In the genomic region with DNA sequence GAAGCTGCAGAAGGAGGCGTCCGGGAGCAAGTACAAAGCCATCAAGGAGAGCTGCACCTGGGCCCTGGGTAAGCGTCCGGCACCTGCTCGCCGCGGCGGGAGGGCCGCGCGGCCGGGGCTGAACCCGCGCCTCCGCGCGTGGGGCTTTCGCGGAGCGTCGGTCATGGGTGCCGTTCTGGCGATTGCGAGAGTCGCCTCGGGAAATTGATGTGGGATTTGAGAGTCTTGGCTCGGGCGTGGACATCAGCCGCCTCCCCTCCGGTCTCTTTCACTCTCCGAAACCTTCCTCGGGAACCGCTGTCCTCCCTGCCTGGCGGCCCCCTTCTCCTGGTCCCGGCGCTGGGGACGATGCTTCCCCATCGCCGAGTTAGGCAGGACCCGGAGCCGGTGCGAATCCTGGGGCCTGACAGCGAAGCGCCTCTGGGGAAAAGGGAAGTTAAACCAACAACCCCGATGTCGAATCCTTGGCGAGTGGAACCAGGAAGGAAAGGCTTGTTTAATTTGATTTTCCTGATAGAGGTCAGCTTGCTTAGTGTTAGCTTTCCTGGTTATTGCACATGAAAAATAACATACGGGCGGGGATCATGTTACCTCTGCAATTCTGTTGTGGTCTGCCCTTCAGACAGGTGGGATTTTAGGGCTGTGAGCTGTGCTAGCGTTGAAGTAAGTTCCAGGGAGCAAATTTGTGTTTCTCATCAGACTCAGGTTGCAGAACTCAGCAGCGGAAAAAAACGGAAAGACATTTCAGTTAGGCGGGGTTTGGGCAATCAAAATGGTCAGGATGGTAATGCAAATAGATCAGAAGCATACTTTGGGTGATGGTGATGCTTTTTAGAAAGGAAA, we compare ENCODE assay signal across 1 cellular context.
TF ChIP-seq lines count a peak whose summit lies in the region.

No MANE protein-coding gene starts in this region.

TF ChIP-seq in HepG2, 621 proteins besides CTCF, POLR2A, EP300 and RAD21 (continued from another document and continues in another):
- TF ChIP-seq, protein P1, sequence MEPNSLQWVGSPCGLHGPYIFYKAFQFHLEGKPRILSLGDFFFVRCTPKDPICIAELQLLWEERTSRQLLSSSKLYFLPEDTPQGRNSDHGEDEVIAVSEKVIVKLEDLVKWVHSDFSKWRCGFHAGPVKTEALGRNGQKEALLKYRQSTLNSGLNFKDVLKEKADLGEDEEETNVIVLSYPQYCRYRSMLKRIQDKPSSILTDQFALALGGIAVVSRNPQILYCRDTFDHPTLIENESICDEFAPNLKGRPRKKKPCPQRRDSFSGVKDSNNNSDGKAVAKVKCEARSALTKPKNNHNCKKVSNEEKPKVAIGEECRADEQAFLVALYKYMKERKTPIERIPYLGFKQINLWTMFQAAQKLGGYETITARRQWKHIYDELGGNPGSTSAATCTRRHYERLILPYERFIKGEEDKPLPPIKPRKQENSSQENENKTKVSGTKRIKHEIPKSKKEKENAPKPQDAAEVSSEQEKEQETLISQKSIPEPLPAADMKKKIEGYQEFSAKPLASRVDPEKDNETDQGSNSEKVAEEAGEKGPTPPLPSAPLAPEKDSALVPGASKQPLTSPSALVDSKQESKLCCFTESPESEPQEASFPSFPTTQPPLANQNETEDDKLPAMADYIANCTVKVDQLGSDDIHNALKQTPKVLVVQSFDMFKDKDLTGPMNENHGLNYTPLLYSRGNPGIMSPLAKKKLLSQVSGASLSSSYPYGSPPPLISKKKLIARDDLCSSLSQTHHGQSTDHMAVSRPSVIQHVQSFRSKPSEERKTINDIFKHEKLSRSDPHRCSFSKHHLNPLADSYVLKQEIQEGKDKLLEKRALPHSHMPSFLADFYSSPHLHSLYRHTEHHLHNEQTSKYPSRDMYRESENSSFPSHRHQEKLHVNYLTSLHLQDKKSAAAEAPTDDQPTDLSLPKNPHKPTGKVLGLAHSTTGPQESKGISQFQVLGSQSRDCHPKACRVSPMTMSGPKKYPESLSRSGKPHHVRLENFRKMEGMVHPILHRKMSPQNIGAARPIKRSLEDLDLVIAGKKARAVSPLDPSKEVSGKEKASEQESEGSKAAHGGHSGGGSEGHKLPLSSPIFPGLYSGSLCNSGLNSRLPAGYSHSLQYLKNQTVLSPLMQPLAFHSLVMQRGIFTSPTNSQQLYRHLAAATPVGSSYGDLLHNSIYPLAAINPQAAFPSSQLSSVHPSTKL (CRISPR knock-in tag; IDR thresholded peaks at IDR 0.05), result no peak
- no peak for TF ChIP-seq ATF1 (CRISPR knock-in tag; IDR thresholded peaks at IDR 0.05)
- TF ChIP-seq HES4 (CRISPR knock-in tag; IDR thresholded peaks at IDR 0.05; ENCODE audit: borderline replicate concordance), result no peak
- no peak for TF ChIP-seq ZMAT3 (CRISPR knock-in tag; conservative IDR thresholded peaks at IDR 0.05)
- TF ChIP-seq, protein P2, sequence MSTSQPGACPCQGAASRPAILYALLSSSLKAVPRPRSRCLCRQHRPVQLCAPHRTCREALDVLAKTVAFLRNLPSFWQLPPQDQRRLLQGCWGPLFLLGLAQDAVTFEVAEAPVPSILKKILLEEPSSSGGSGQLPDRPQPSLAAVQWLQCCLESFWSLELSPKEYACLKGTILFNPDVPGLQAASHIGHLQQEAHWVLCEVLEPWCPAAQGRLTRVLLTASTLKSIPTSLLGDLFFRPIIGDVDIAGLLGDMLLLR (CRISPR knock-in tag; IDR thresholded peaks at IDR 0.05), result no peak
- 0 out of 2 replicates have a peak, but pooled peaks have one; percentile 23 for TF ChIP-seq MYC (CRISPR knock-in tag; IDR thresholded peaks at IDR 0.05; ENCODE audit: borderline replicate concordance)
- no peak; the same call in none of the 2 replicates for TF ChIP-seq STAG1 (CRISPR knock-in tag; IDR thresholded peaks at IDR 0.05)
- no peak for TF ChIP-seq ZSCAN20 (CRISPR knock-in tag; IDR thresholded peaks at IDR 0.05; ENCODE audit: borderline replicate concordance)
- TF ChIP-seq, protein P3, sequence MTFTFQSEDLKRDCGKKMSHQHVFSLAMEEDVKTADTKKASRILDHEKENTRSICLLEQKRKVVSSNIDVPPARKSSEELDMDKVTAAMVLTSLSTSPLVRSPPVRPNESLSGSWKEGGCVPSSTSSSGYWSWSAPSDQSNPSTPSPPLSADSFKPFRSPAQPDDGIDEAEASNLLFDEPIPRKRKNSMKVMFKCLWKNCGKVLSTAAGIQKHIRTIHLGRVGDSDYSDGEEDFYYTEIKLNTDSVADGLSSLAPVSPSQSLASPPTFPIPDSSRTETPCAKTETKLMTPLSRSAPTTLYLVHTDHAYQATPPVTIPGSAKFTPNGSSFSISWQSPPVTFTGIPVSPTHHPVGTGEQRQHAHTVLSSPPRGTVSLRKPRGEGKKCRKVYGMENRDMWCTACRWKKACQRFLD (CRISPR knock-in tag; IDR thresholded peaks at IDR 0.05; ENCODE audit: borderline replicate concordance), result no peak
- no peak; the same call in 1 of the 2 replicates for TF ChIP-seq EED (CRISPR knock-in tag; IDR thresholded peaks at IDR 0.05)
- no peak for TF ChIP-seq CCAR2 (optimal IDR thresholded peaks at IDR 0.05; ENCODE audit: low read depth, low read length)
- TF ChIP-seq GFI1 (CRISPR knock-in tag; IDR thresholded peaks at IDR 0.05; ENCODE audit: borderline replicate concordance), result no peak
- TF ChIP-seq, protein P4, sequence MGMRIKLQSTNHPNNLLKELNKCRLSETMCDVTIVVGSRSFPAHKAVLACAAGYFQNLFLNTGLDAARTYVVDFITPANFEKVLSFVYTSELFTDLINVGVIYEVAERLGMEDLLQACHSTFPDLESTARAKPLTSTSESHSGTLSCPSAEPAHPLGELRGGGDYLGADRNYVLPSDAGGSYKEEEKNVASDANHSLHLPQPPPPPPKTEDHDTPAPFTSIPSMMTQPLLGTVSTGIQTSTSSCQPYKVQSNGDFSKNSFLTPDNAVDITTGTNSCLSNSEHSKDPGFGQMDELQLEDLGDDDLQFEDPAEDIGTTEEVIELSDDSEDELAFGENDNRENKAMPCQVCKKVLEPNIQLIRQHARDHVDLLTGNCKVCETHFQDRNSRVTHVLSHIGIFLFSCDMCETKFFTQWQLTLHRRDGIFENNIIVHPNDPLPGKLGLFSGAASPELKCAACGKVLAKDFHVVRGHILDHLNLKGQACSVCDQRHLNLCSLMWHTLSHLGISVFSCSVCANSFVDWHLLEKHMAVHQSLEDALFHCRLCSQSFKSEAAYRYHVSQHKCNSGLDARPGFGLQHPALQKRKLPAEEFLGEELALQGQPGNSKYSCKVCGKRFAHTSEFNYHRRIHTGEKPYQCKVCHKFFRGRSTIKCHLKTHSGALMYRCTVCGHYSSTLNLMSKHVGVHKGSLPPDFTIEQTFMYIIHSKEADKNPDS (CRISPR knock-in tag; IDR thresholded peaks at IDR 0.05), result no peak
- TF ChIP-seq AHDC1 (CRISPR knock-in tag; IDR thresholded peaks at IDR 0.05; ENCODE audit: borderline replicate concordance), result no peak
- TF ChIP-seq SIN3A (IDR thresholded peaks at IDR 0.05; ENCODE audit: borderline replicate concordance, low read depth, low read length), result no peak
- no peak for TF ChIP-seq YY1 (IDR thresholded peaks at IDR 0.05; ENCODE audit: insufficient read depth, insufficient replicate concordance, low read depth, low read length)
- TF ChIP-seq, protein P5, sequence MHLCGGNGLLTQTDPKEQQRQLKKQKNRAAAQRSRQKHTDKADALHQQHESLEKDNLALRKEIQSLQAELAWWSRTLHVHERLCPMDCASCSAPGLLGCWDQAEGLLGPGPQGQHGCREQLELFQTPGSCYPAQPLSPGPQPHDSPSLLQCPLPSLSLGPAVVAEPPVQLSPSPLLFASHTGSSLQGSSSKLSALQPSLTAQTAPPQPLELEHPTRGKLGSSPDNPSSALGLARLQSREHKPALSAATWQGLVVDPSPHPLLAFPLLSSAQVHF (CRISPR knock-in tag; IDR thresholded peaks at IDR 0.05), result no peak
- TF ChIP-seq MTERF4 (CRISPR knock-in tag; IDR thresholded peaks at IDR 0.05), result no peak
- TF ChIP-seq, protein P6, sequence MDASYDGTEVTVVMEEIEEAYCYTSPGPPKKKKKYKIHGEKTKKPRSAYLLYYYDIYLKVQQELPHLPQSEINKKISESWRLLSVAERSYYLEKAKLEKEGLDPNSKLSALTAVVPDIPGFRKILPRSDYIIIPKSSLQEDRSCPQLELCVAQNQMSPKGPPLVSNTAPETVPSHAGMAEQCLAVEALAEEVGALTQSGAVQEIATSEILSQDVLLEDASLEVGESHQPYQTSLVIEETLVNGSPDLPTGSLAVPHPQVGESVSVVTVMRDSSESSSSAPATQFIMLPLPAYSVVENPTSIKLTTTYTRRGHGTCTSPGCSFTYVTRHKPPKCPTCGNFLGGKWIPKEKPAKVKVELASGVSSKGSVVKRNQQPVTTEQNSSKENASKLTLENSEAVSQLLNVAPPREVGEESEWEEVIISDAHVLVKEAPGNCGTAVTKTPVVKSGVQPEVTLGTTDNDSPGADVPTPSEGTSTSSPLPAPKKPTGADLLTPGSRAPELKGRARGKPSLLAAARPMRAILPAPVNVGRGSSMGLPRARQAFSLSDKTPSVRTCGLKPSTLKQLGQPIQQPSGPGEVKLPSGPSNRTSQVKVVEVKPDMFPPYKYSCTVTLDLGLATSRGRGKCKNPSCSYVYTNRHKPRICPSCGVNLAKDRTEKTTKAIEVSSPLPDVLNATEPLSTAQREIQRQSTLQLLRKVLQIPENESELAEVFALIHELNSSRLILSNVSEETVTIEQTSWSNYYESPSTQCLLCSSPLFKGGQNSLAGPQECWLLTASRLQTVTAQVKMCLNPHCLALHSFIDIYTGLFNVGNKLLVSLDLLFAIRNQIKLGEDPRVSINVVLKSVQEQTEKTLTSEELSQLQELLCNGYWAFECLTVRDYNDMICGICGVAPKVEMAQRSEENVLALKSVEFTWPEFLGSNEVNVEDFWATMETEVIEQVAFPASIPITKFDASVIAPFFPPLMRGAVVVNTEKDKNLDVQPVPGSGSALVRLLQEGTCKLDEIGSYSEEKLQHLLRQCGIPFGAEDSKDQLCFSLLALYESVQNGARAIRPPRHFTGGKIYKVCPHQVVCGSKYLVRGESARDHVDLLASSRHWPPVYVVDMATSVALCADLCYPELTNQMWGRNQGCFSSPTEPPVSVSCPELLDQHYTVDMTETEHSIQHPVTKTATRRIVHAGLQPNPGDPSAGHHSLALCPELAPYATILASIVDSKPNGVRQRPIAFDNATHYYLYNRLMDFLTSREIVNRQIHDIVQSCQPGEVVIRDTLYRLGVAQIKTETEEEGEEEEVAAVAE (CRISPR knock-in tag; IDR thresholded peaks at IDR 0.05; ENCODE audit: borderline replicate concordance), result no peak
- TF ChIP-seq MEF2D (CRISPR knock-in tag; IDR thresholded peaks at IDR 0.05), result no peak; the same call in 1 of the 2 replicates
- no peak for TF ChIP-seq ZFP36 (IDR thresholded peaks at IDR 0.05; ENCODE audit: borderline replicate concordance, low read depth, low read length, partially characterized antibody)
- no peak for TF ChIP-seq SALL2 (CRISPR knock-in tag; IDR thresholded peaks at IDR 0.05)
- no peak for TF ChIP-seq CENPBD1 (CRISPR knock-in tag; IDR thresholded peaks at IDR 0.05; ENCODE audit: borderline replicate concordance, low read depth)
- no peak for TF ChIP-seq ZNF543 (CRISPR knock-in tag; IDR thresholded peaks at IDR 0.05)
- no peak; the same call in 1 of the 2 replicates for TF ChIP-seq ZNF788 (CRISPR knock-in tag; IDR thresholded peaks at IDR 0.05; ENCODE audit: borderline replicate concordance)
- TF ChIP-seq ISX (CRISPR knock-in tag; conservative IDR thresholded peaks at IDR 0.05), result no peak
- no peak for TF ChIP-seq REPIN1 (CRISPR knock-in tag; IDR thresholded peaks at IDR 0.05; ENCODE audit: borderline replicate concordance, low read depth)
- no peak; the same call in 1 of the 2 replicates for TF ChIP-seq PHF21A (CRISPR knock-in tag; IDR thresholded peaks at IDR 0.05)
- TF ChIP-seq ZSCAN31 (CRISPR knock-in tag; IDR thresholded peaks at IDR 0.05; ENCODE audit: low read depth), result no peak
- TF ChIP-seq ZNF383 (CRISPR knock-in tag; IDR thresholded peaks at IDR 0.05; ENCODE audit: borderline replicate concordance), result no peak
- no peak for TF ChIP-seq CEBPG (CRISPR knock-in tag; IDR thresholded peaks at IDR 0.05)
- TF ChIP-seq RORA (CRISPR knock-in tag; IDR thresholded peaks at IDR 0.05), result no peak
- TF ChIP-seq ZNF709 (CRISPR knock-in tag; IDR thresholded peaks at IDR 0.05), result peak; percentile 52; the same call in 1 of the 2 replicates
